In genomic region chr4:145886871-145887240, GRCh38 we compare ENCODE assay signal across 14 cellular contexts. TPM values are rescaled to one million over a fixed set of nuclear protein-coding genes. Genes with fewer than 3 reads are reported as not detected.
DNase-seq lines count a peak whose midpoint lies in the region; ATAC-seq, FAIRE-seq and TF ChIP-seq lines count a peak whose summit lies in the region.
"Had no signal": no experiment of that assay in that cellular context is flagged by ENCODE, and none has a peak within 500 bp of the region (broad histone marks: within the 10 kb centered on the region; RNA-seq: fewer than 3 reads in every experiment).

No MANE protein-coding gene starts in this region.

- POLR2A ChIA-PET in activated CD4-positive, alpha-beta memory T cell treated with anti-CD3 and anti-CD28 coated beads for 36 hours (lab: Charles Lee): no interaction called here

- no peaks in the 10 kb centered on the region; the same call in 1 of the 2 replicates for H3F3A ChIP-seq in OCI-LY1 (ENCODE audit: insufficient read depth, low read length)

- no peaks in the 10 kb centered on the region for H3K27me3 ChIP-seq in OCI-LY1 (ENCODE audit: insufficient read depth, low read length)
- H3K27me3 ChIP-seq: upper lobe of right lung had no signal

- no peak overlapping the region for H3K4me3 Mint-ChIP-seq in activated CD4-positive, alpha-beta memory T cell treated with anti-CD3 and anti-CD28 coated beads for 36 hours
- H3K4me3 Mint-ChIP-seq: activated naive CD4-positive, alpha-beta T cell treated with anti-CD3 and anti-CD28 coated beads, Interleukin-2, amount 50 U/mL, for 24 hours had no signal

- intact Hi-C loops in sciatic nerve (cut with DNase I): no loop called here
- intact Hi-C loops in activated CD4-positive, alpha-beta memory T cell treated with anti-CD3 and anti-CD28 coated beads for 36 hours (cut with micrococcal nuclease): no loop called here

- peak overlapping the region; percentile 52; the same call in 1 of the 2 replicates for H3K4me2 ChIP-seq in OCI-LY1 (ENCODE audit: low read length)
- H3K4me2 ChIP-seq: SK-N-SH had no signal

- no peaks in the 10 kb centered on the region for H3K9me2 ChIP-seq in OCI-LY1 (ENCODE audit: low read depth, low read length)
- H3K9me2 ChIP-seq: SK-N-SH had no signal

- peaks cover 42% of the 10 kb centered on the region for H3K36me3 ChIP-seq in OCI-LY1 (ENCODE audit: insufficient read depth, low read length)
- H3K36me3 ChIP-seq: upper lobe of right lung had no signal

- peaks cover 67% of the 10 kb centered on the region for H3K4me1 ChIP-seq in OCI-LY1 (ENCODE audit: insufficient read depth, low read length, severe bottlenecking)

- peak; percentile 64 for FAIRE-seq in GM18507 (lab: Jason Lieb, UNC)

- no peaks in the 10 kb centered on the region for H4K20me1 ChIP-seq in OCI-LY1 (ENCODE audit: insufficient read depth, low read length)

- H3K4me3 ChIP-seq in OCI-LY1 (ENCODE audit: low read depth, low read length, poor library complexity, severe bottlenecking): peak overlapping the region; percentile 4
- H3K4me3 ChIP-seq: upper lobe of right lung had no signal

- H3K27ac Mint-ChIP-seq in activated CD4-positive, alpha-beta memory T cell treated with anti-CD3 and anti-CD28 coated beads for 36 hours: no peak overlapping the region
- H3K27ac Mint-ChIP-seq: activated naive CD4-positive, alpha-beta T cell treated with anti-CD3 and anti-CD28 coated beads, Interleukin-2, amount 50 U/mL, for 24 hours had no signal

- peaks cover 3% of the 10 kb centered on the region for H3K4me1 Mint-ChIP-seq in activated CD4-positive, alpha-beta memory T cell treated with anti-CD3 and anti-CD28 coated beads for 36 hours (ENCODE audit: low read depth)

- H3K9me3 Mint-ChIP-seq in activated CD4-positive, alpha-beta memory T cell treated with anti-CD3 and anti-CD28 coated beads for 36 hours: no peaks in the 10 kb centered on the region
- H3K9me3 Mint-ChIP-seq: activated naive CD4-positive, alpha-beta T cell treated with anti-CD3 and anti-CD28 coated beads, Interleukin-2, amount 50 U/mL, for 24 hours had no signal

- no peak for TF ChIP-seq CTCF in OCI-LY1 (IDR thresholded peaks at IDR 0.05; ENCODE audit: low read length)

- H3K27ac ChIP-seq in OCI-LY1 (ENCODE audit: low read depth, low read length, poor library complexity, severe bottlenecking): peak overlapping the region; percentile 74
- H3K27ac ChIP-seq: upper lobe of right lung had no signal

- peak; percentile 79 for ATAC-seq in sciatic nerve
- no peak for ATAC-seq in HG02973 (IDR thresholded peaks at IDR 0.05; ENCODE audit: unreplicated experiment)
- ATAC-seq in GM18498 (IDR thresholded peaks at IDR 0.05; ENCODE audit: unreplicated experiment): no peak

- CTCF ChIA-PET in activated CD4-positive, alpha-beta memory T cell treated with anti-CD3 and anti-CD28 coated beads for 36 hours (lab: Charles Lee): no interaction called here

- DNase-seq in GM18507 (ENCODE audit: extremely low spot score, insufficient read length, low read depth) (no peak), germinal center (ENCODE audit: low spot score) (peak; percentile 21), sciatic nerve (ENCODE audit: low spot score) (no peak), DMS153 (lab: John Stamatoyannopoulos, UW) (no peak)
- no peak for DNase-seq in activated CD4-positive, alpha-beta memory T cell treated with anti-CD3 and anti-CD28 coated beads for 36 hours
- DNase-seq: DMS79, erythroblast, MM.1S, SK-N-SH, upper lobe of right lung had no signal

- H3K79me2 ChIP-seq in OCI-LY1 (ENCODE audit: insufficient read depth, low read length): 0 out of 2 replicates have a peak, but pooled peaks cover 2% of the 10 kb centered on the region

- peaks cover 37% of the 10 kb centered on the region for H3K36me3 Mint-ChIP-seq in activated CD4-positive, alpha-beta memory T cell treated with anti-CD3 and anti-CD28 coated beads for 36 hours

- peak overlapping the region; percentile 6; the same call in 1 of the 2 replicates for H3K9ac ChIP-seq in OCI-LY1 (ENCODE audit: low read length)
- H3K9ac ChIP-seq: SK-N-SH had no signal

- no peaks in the 10 kb centered on the region for H3K9me3 ChIP-seq in OCI-LY1 (ENCODE audit: low read length)
- H3K9me3 ChIP-seq: SK-N-SH, upper lobe of right lung had no signal

- H3K27me3 Mint-ChIP-seq in activated CD4-positive, alpha-beta memory T cell treated with anti-CD3 and anti-CD28 coated beads for 36 hours: no peaks in the 10 kb centered on the region
- H3K27me3 Mint-ChIP-seq: activated naive CD4-positive, alpha-beta T cell treated with anti-CD3 and anti-CD28 coated beads, Interleukin-2, amount 50 U/mL, for 24 hours had no signal

- H2AFZ ChIP-seq in OCI-LY1 (ENCODE audit: low read length): no peak overlapping the region

RNA-seq across cellular contexts. Expression of gene ZNF827, which starts 51.8 kb away (rescaled TPM):
- 13.3 TPM for total RNA-seq in sciatic nerve
- 10 to 100 TPM; 17.3 to 17.7 TPM for total RNA-seq in activated CD4-positive, alpha-beta memory T cell treated with anti-CD3 and anti-CD28 coated beads for 36 hours
